In genomic region chr5:149731617-149732400, GRCh38 we compare ENCODE assay signal across 7 cellular contexts. TPM values are rescaled to one million over a fixed set of nuclear protein-coding genes. Genes with fewer than 3 reads are reported as not detected.
DNase-seq lines count a peak whose midpoint lies in the region; ATAC-seq and TF ChIP-seq lines count a peak whose summit lies in the region.

No MANE protein-coding gene starts in this region.

- DNase-seq in NCI-H526 treated with DMSO at 0.1 percent for 48 hours (lab: John Stamatoyannopoulos, UW), result peak; percentile 45
- DNase-seq in activated CD8-positive, alpha-beta memory T cell treated with anti-CD3 and anti-CD28 coated beads for 4 hours (ENCODE audit: low read depth in 2 of 2), result peak; percentile 67 to 76
- DNase-seq in endothelial cell (ENCODE audit: low spot score), result peak; percentile 65
- peak; percentile 41 for DNase-seq in stimulated activated CD8-positive, alpha-beta memory T cell treated with anti-CD3 and anti-CD28 coated beads, Interleukin-15, amount 100 ng/mL, for 1 hour (ENCODE audit: low read depth)

- no peaks in the 10 kb centered on the region for H3K36me3 Mint-ChIP-seq in endothelial cell (ENCODE audit: low read depth, unreplicated experiment)

- H3K4me1 Mint-ChIP-seq in endothelial cell (ENCODE audit: unreplicated experiment), result peaks cover 18% of the 10 kb centered on the region

- peaks cover 6% of the 10 kb centered on the region for H3K4me1 ChIP-seq in mesodermal cell (ENCODE audit: control insufficient read depth, insufficient read depth, low read length, poor library complexity, severe bottlenecking)

- H3K4me3 Mint-ChIP-seq in endothelial cell (ENCODE audit: unreplicated experiment), result peak overlapping the region; percentile 92

- H3K27ac Mint-ChIP-seq in endothelial cell (ENCODE audit: unreplicated experiment), result no peak overlapping the region

- H3K27me3 Mint-ChIP-seq in endothelial cell (ENCODE audit: unreplicated experiment), result peaks cover 2% of the 10 kb centered on the region

- peak overlapping the region; percentile 66 for H3K4me3 ChIP-seq in mesodermal cell (ENCODE audit: extremely low read depth, insufficient read depth, low read length, poor library complexity, severe bottlenecking)

- WGBS in mesodermal cell (ENCODE audit: insufficient coverage in 2 of 2), 2 experiments, result 1% methylated on average over 45 to 61 of the region's 79 CpGs

- no peak overlapping the region for H3K27ac ChIP-seq in mesodermal cell (ENCODE audit: low read depth, low read length, severe bottlenecking)

- no peaks in the 10 kb centered on the region for H3K9me3 Mint-ChIP-seq in endothelial cell (ENCODE audit: unreplicated experiment)

- ATAC-seq in GM18858 (IDR thresholded peaks at IDR 0.05; ENCODE audit: unreplicated experiment) (peak; percentile 39), HG02970 (IDR thresholded peaks at IDR 0.05; ENCODE audit: low FRiP score, unreplicated experiment) (peak; percentile 44)

- H3K36me3 ChIP-seq in mesodermal cell (ENCODE audit: control insufficient read depth, insufficient read depth, low read length), result no peaks in the 10 kb centered on the region

- TF ChIP-seq CTCF in endothelial cell (IDR thresholded peaks at IDR 0.05; ENCODE audit: unreplicated experiment), result no peak

- H3K9me3 ChIP-seq in mesodermal cell (ENCODE audit: control insufficient read depth, low read length), result no peaks in the 10 kb centered on the region

RNA-seq across cellular contexts. Expression of gene PPARGC1B, which starts 1.7 kb away (rescaled TPM):
- 3.7 TPM for total RNA-seq in endothelial cell (ENCODE audit: unreplicated experiment)
- polyA plus RNA-seq in mesodermal cell (2013, experiment 1 of 2), result 0.81 TPM
- polyA plus RNA-seq in mesodermal cell (2013, experiment 2 of 2), result 0.71 TPM
